In the genomic region with DNA sequence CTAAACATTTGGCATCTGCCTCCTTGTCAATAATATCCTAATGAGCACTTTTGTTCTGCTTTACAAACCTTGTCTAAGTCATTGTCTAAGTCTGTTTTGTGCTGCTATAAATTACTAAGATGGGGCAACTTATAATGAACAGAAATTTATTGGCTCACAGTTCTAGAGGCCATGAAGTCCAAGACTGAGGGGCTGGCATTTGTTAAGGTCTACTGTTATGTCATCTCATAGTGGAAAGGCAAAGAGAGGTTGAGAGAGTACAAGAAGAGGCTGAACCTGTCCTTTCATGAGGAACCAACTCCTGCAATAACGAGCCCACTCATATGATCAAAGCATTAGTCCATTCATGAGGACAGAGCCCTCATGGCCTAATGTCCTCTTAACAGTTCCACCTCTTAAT, we compare ENCODE assay signal across 15 cellular contexts.
DNase-seq lines count a peak whose midpoint lies in the region; ATAC-seq, FAIRE-seq and TF ChIP-seq lines count a peak whose summit lies in the region.
"Had no signal": no experiment of that assay in that cellular context is flagged by ENCODE, and none has a peak within 500 bp of the region (broad histone marks: within the 10 kb centered on the region; RNA-seq: fewer than 3 reads in every experiment).

No MANE protein-coding gene starts in this region.

- H3F3A ChIP-seq in GM23248 (ENCODE audit: insufficient read depth) = peaks cover 48% of the 10 kb centered on the region

- H3K79me2 ChIP-seq in GM23248 (ENCODE audit: insufficient read depth) = no peaks in the 10 kb centered on the region
- no peaks in the 10 kb centered on the region for H3K79me2 ChIP-seq in astrocyte (ENCODE audit: insufficient read depth, low read length)

- TF ChIP-seq CTCF in astrocyte (IDR thresholded peaks at IDR 0.05; ENCODE audit: insufficient read depth, low read depth, low read length) (no peak), nephron progenitor cell (IDR thresholded peaks at IDR 0.05) (no peak), omental fat pad (IDR thresholded peaks at IDR 0.05) (no peak)

- H3K4me2 ChIP-seq in GM23248 (ENCODE audit: unreplicated experiment) (no peak overlapping the region), astrocyte (ENCODE audit: low read length) (peak overlapping the region; percentile 31)
- H3K4me2 ChIP-seq: BLaER1 treated with 17β-estradiol and CSF1 and Interleukin-3, amounts not matched to agents 10 nM and 100 nM; GM23338 had no signal

- H3K36me3 ChIP-seq in GM23248 (ENCODE audit: low read depth) (no peaks in the 10 kb centered on the region), HUES64 (ENCODE audit: insufficient read depth, low read length) (no peaks in the 10 kb centered on the region), astrocyte (ENCODE audit: insufficient read depth, low read length) (no peaks in the 10 kb centered on the region)
- H3K36me3 ChIP-seq: BLaER1 treated with 17β-estradiol and CSF1 and Interleukin-3, amounts not matched to agents 10 nM and 100 nM had no signal

- H3K27ac Mint-ChIP-seq in astrocyte (ENCODE audit: unreplicated experiment) (peak overlapping the region; percentile 95), nephron progenitor cell (peak overlapping the region; percentile 42)
- H3K27ac Mint-ChIP-seq: GM23338 had no signal

- WGBS in GM23248 (ENCODE audit: low coverage in 1 of 2, low lambda C conversion rate in 2 of 2, missing lambda C conversion rate in 2 of 2), 2 experiments = 91 to 100% methylated on average over 1 of the region's 1 CpG
- WGBS in HUES64 = 90% methylated on average over 1 of the region's 1 CpG

- no peaks in the 10 kb centered on the region for H3K9me3 ChIP-seq in GM23248 (ENCODE audit: low read depth)
- peaks cover 20% of the 10 kb centered on the region; the same call in 1 of the 2 replicates for H3K9me3 ChIP-seq in HUES64 (ENCODE audit: insufficient read depth, low read depth, low read length)
- peaks cover 3% of the 10 kb centered on the region for H3K9me3 ChIP-seq in astrocyte (ENCODE audit: insufficient read depth, low read depth, low read length)
- H3K9me3 ChIP-seq: BLaER1 treated with 17β-estradiol and CSF1 and Interleukin-3, amounts not matched to agents 10 nM and 100 nM had no signal

- H3K4me1 Mint-ChIP-seq in astrocyte (ENCODE audit: low read depth, unreplicated experiment) (peaks cover 46% of the 10 kb centered on the region), nephron progenitor cell (peaks cover 6% of the 10 kb centered on the region)
- H3K4me1 Mint-ChIP-seq: CD4-positive, CD25-positive, alpha-beta regulatory T cell had no signal

- in situ Hi-C loops in GM23248 (cut with MboI) = no loop called here

- H3K9me3 Mint-ChIP-seq in astrocyte (ENCODE audit: unreplicated experiment) (no peaks in the 10 kb centered on the region), nephron progenitor cell (peaks cover 25% of the 10 kb centered on the region)

- ATAC-seq in omental fat pad (ENCODE audit: low FRiP score) (no peak), GM19035 (IDR thresholded peaks at IDR 0.05; ENCODE audit: unreplicated experiment) (no peak)
- ATAC-seq: GM23338 had no signal

- no peak for FAIRE-seq in astrocyte (lab: Jason Lieb, UNC)
- FAIRE-seq: HTR-8/SVneo had no signal

- H3K27me3 Mint-ChIP-seq in astrocyte (ENCODE audit: low read depth, unreplicated experiment) = no peaks in the 10 kb centered on the region
- peaks cover 3% of the 10 kb centered on the region for H3K27me3 Mint-ChIP-seq in nephron progenitor cell (ENCODE audit: low read depth, poor library complexity)

- H3K4me3 Mint-ChIP-seq in astrocyte (ENCODE audit: unreplicated experiment) (no peak overlapping the region), nephron progenitor cell (no peak overlapping the region)
- H3K4me3 Mint-ChIP-seq: GM23338 had no signal

- H3K4me1 ChIP-seq in GM23248 (ENCODE audit: insufficient read depth) (peaks cover 72% of the 10 kb centered on the region), HUES64 (ENCODE audit: insufficient read depth, low read length) (no peaks in the 10 kb centered on the region; the same call in 1 of the 2 replicates), astrocyte (ENCODE audit: insufficient read depth, low read length) (peaks cover 32% of the 10 kb centered on the region)
- H3K4me1 ChIP-seq: BLaER1 treated with 17β-estradiol and CSF1 and Interleukin-3, amounts not matched to agents 10 nM and 100 nM had no signal

- H3K4me3 ChIP-seq in GM23248 (no peak overlapping the region), HUES64 (ENCODE audit: low read length) (no peak overlapping the region), astrocyte (ENCODE audit: insufficient read depth, low read depth, low read length) (no peak overlapping the region)
- H3K4me3 ChIP-seq: BLaER1 treated with 17β-estradiol and CSF1 and Interleukin-3, amounts not matched to agents 10 nM and 100 nM; GM23338 had no signal

- H2AFZ ChIP-seq in GM23248 (no peak overlapping the region), astrocyte (ENCODE audit: low read depth, low read length) (no peak overlapping the region)
- H2AFZ ChIP-seq: GM23338 had no signal

- no peaks in the 10 kb centered on the region for H3K36me3 Mint-ChIP-seq in astrocyte (ENCODE audit: low read depth, unreplicated experiment)
- peaks cover 5% of the 10 kb centered on the region for H3K36me3 Mint-ChIP-seq in nephron progenitor cell (ENCODE audit: low read depth)

- H3K9me2 ChIP-seq in GM23248 (ENCODE audit: insufficient read depth) = peaks cover 9% of the 10 kb centered on the region

- H4K20me1 ChIP-seq in GM23248 (ENCODE audit: insufficient read depth) = no peaks in the 10 kb centered on the region
- H4K20me1 ChIP-seq in astrocyte (ENCODE audit: insufficient read depth, low read length) = no peaks in the 10 kb centered on the region
- H4K20me1 ChIP-seq: BLaER1 treated with 17β-estradiol and CSF1 and Interleukin-3, amounts not matched to agents 10 nM and 100 nM had no signal

- H3K27ac ChIP-seq in GM23248 (peak overlapping the region; percentile 56), HUES64 (ENCODE audit: low read depth, low read length) (peak overlapping the region; percentile 6; the same call in 1 of the 2 replicates), astrocyte (ENCODE audit: low read depth, low read length) (peak overlapping the region; percentile 81)
- H3K27ac ChIP-seq: BLaER1 treated with 17β-estradiol and CSF1 and Interleukin-3, amounts not matched to agents 10 nM and 100 nM had no signal

- no peak for DNase-seq in GM23248
- DNase-seq in astrocyte (ENCODE audit: low read depth) = no peak
- DNase-seq in nephron progenitor cell = no peak
- no peak for DNase-seq in NCI-H748 (lab: John Stamatoyannopoulos, UW; ENCODE audit: unreplicated experiment)
- DNase-seq in omental fat pad (ENCODE audit: low spot score) = no peak
- DNase-seq in cortex of kidney (lab: John Stamatoyannopoulos, UW) = no peak
- DNase-seq: ACHN; Calu3; CD4-positive, CD25-positive, alpha-beta regulatory T cell; H7 had no signal

- H3K9ac ChIP-seq in GM23248 = no peak overlapping the region
- no peak overlapping the region for H3K9ac ChIP-seq in HUES64 (ENCODE audit: low read depth, low read length)
- H3K9ac ChIP-seq in astrocyte (ENCODE audit: low read length) = peak overlapping the region; percentile 42
- H3K9ac ChIP-seq: BLaER1 treated with 17β-estradiol and CSF1 and Interleukin-3, amounts not matched to agents 10 nM and 100 nM had no signal

- H3K27me3 ChIP-seq in GM23248 (replicated peaks; ENCODE audit: insufficient read depth) (no peaks in the 10 kb centered on the region), HUES64 (ENCODE audit: insufficient read depth, low read length) (no peaks in the 10 kb centered on the region), astrocyte (ENCODE audit: insufficient read depth, low read length) (no peaks in the 10 kb centered on the region)
- H3K27me3 ChIP-seq: BLaER1 treated with 17β-estradiol and CSF1 and Interleukin-3, amounts not matched to agents 10 nM and 100 nM had no signal

Comparison
In these comparisons a context has a peak if more than half of its experiments do, and no peak if none do; other contexts are left out.
1. H3K27ac ChIP-seq: peak in every context shown above with its lines; median percentile 81 in astrocyte; 56 in GM23248; 6 in HUES64.